In genomic region chr1:170074250-170075157, GRCh38 we compare ENCODE assay signal across 1 cellular context.
TF ChIP-seq lines count a peak whose summit lies in the region.

Gene KIFAP3 (minus strand): TSS chr1:170074695. CDS start chr1:170074467, 228 bp downstream.

TF ChIP-seq in K562, 482 proteins besides CTCF, POLR2A, EP300 and RAD21 (continued from another document and continues in another):
- no peak for TF ChIP-seq ZNF609 (CRISPR knock-in tag; IDR thresholded peaks at IDR 0.05; ENCODE audit: borderline replicate concordance)
- TF ChIP-seq STAG1 (CRISPR knock-in tag; IDR thresholded peaks at IDR 0.05; ENCODE audit: borderline replicate concordance), result no peak
- no peak for TF ChIP-seq ELF2 (CRISPR knock-in tag; IDR thresholded peaks at IDR 0.05)
- TF ChIP-seq NR2C1 (IDR thresholded peaks at IDR 0.05), result no peak
- TF ChIP-seq NR2C1 (tag; IDR thresholded peaks at IDR 0.05), result no peak
- no peak for TF ChIP-seq ZNF277 (CRISPR knock-in tag; IDR thresholded peaks at IDR 0.05; ENCODE audit: borderline replicate concordance)
- TF ChIP-seq C11orf30 (IDR thresholded peaks at IDR 0.05; ENCODE audit: low read depth), result 0 out of 2 replicates have a peak, but pooled peaks have one; percentile 33
- no peak for TF ChIP-seq RUNX1 (IDR thresholded peaks at IDR 0.05; ENCODE audit: low read depth)
- TF ChIP-seq HMGXB4 (CRISPR knock-in tag; IDR thresholded peaks at IDR 0.05), result no peak
- peak; percentile 64 for TF ChIP-seq VEZF1 (CRISPR knock-in tag; IDR thresholded peaks at IDR 0.05)
- TF ChIP-seq CXXC5 (CRISPR knock-in tag; IDR thresholded peaks at IDR 0.05), result peak; percentile 66
- TF ChIP-seq ZNF717 (CRISPR knock-in tag; IDR thresholded peaks at IDR 0.05), result no peak
- TF ChIP-seq KDM1A (IDR thresholded peaks at IDR 0.05), result peak in 1 of 2 experiments; percentile 51; a peak in 2 of 4 replicates
- no peak for TF ChIP-seq U2AF2 (optimal IDR thresholded peaks at IDR 0.05; ENCODE audit: low read depth, low read length)
- no peak for TF ChIP-seq ZNF3 (CRISPR knock-in tag; IDR thresholded peaks at IDR 0.05)
- TF ChIP-seq CHD4 (IDR thresholded peaks at IDR 0.05; ENCODE audit: insufficient read depth, insufficient replicate concordance, low read depth, low read length, poor library complexity, severe bottlenecking), result no peak
- TF ChIP-seq THAP12 (CRISPR knock-in tag; IDR thresholded peaks at IDR 0.05), result no peak
- 0 out of 2 replicates have a peak, but pooled peaks have one; percentile 26 for TF ChIP-seq POLR2AphosphoS5 (IDR thresholded peaks at IDR 0.05; ENCODE audit: control insufficient read depth, insufficient read depth, low read depth, low read length)
- no peak for TF ChIP-seq ZBED1 (IDR thresholded peaks at IDR 0.05)
- peak; percentile 66; the same call in 1 of the 2 replicates for TF ChIP-seq CHAMP1 (IDR thresholded peaks at IDR 0.05)
- TF ChIP-seq MAFK (IDR thresholded peaks at IDR 0.05; ENCODE audit: low read length), result no peak
- no peak; the same call in 1 of the 2 replicates for TF ChIP-seq MECOM (CRISPR knock-in tag; IDR thresholded peaks at IDR 0.05)
- TF ChIP-seq TSC22D4 (tag; IDR thresholded peaks at IDR 0.05), result no peak
- peak; percentile 68; the same call in 1 of the 2 replicates for TF ChIP-seq NKRF (IDR thresholded peaks at IDR 0.05; ENCODE audit: borderline replicate concordance)
- TF ChIP-seq TRIM24 (IDR thresholded peaks at IDR 0.05), result no peak
- TF ChIP-seq TFE3 (CRISPR knock-in tag; IDR thresholded peaks at IDR 0.05), result no peak
- peak; percentile 27; the same call in 1 of the 2 replicates for TF ChIP-seq JUND (IDR thresholded peaks at IDR 0.05; ENCODE audit: borderline replicate concordance, low read depth, low read length)
- no peak; the same call in 2 of the 3 replicates for TF ChIP-seq JUND (tag; IDR thresholded peaks at IDR 0.05; ENCODE audit: borderline replicate concordance, low read depth, low read length)
- TF ChIP-seq CREB1 (IDR thresholded peaks at IDR 0.05), result peak; percentile 79
- TF ChIP-seq CREB1 (CRISPR knock-in tag; IDR thresholded peaks at IDR 0.05), result peak; percentile 74; the same call in 1 of the 2 replicates
- peak; percentile 74; the same call in 1 of the 2 replicates for TF ChIP-seq ESRRA (IDR thresholded peaks at IDR 0.05; ENCODE audit: borderline replicate concordance, low read depth)
- TF ChIP-seq SMARCA4 (IDR thresholded peaks at IDR 0.05), result 0 out of 2 replicates have a peak, but pooled peaks have one; percentile 30
- TF ChIP-seq HNRNPL (IDR thresholded peaks at IDR 0.05; ENCODE audit: low read depth, low read length), result no peak
- TF ChIP-seq ZNF146 (CRISPR knock-in tag; IDR thresholded peaks at IDR 0.05; ENCODE audit: unreplicated experiment), result no peak
- no peak for TF ChIP-seq XRCC5 (IDR thresholded peaks at IDR 0.05; ENCODE audit: low read depth, low read length)
- no peak for TF ChIP-seq COPS2 (conservative IDR thresholded peaks at IDR 0.05)
- 0 out of 2 replicates have a peak, but pooled peaks have one; percentile 9 for TF ChIP-seq CBFA2T3 (IDR thresholded peaks at IDR 0.05)
- TF ChIP-seq TAF1 (IDR thresholded peaks at IDR 0.05; ENCODE audit: control insufficient read depth, extremely low read depth, insufficient read depth, low read length, severe bottlenecking), result peak; percentile 23
